ENCODE assay signal across 8 cellular contexts in the genomic region with DNA sequence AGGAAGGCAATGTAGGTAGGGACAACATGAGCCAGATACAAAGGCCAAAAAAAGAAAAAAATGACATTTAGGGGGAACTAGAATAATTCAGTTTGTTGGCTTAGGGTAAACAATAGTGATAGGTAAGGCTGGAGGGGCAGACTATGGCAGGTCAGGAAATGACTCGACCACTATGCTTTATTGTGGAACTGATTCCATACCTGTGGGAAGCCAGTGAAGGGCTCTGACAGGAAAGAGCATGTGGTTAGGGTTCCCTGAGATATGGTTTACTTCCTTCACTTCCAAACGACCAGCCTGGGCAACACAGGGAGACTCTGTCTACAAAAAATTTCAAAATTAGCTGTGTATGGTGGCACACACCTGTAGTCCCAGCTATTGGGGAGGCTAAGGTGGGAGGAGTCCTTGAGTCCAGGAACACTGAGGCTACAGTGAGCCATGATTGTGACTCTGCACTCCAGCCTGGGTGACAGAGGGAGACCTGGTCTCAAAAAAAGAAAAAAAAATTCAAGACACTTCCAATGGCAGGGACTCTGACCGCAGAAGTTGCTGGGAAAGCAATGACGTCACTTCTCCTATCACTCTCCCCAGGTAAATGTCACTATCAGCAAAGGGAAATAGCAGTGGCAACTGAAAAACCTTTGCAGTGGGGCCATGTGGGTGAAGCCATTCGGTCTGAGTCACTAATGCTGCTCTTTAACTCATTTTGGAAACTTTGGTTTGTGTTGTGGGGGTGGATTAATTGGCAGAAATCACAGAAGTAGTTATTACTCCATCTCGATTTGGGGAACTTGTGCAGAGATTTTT.
DNase-seq lines count a peak whose midpoint lies in the region; ATAC-seq lines count a peak whose summit lies in the region.

No MANE protein-coding gene starts in this region.

- DNase-seq in activated effector memory CD4-positive, alpha-beta T cell treated with anti-CD3 and anti-CD28 coated beads, Interleukin-2, amount 50 U/mL, for 16 hours = peak; percentile 70
- DNase-seq in activated effector memory CD4-positive, alpha-beta T cell treated with Interleukin-2 at 50 U/mL for 16 hours = no peak
- DNase-seq in activated T-cell treated with anti-CD3 and anti-CD28 coated beads for 4 hours (peak; percentile 19), kidney tubule cell (ENCODE audit: low spot score) (peak; percentile 50), stromal cell of bone marrow (ENCODE audit: low read depth) (peak; percentile 57), NCI-H2196 treated with DMSO at 0.1 percent for 48 hours (lab: John Stamatoyannopoulos, UW; ENCODE audit: unreplicated experiment) (no peak), NCI-H510A treated with DMSO at 0.1 percent for 48 hours (lab: John Stamatoyannopoulos, UW) (no peak)

- no peak for ATAC-seq in HG03025 (IDR thresholded peaks at IDR 0.05; ENCODE audit: low FRiP score, unreplicated experiment)

Comparison
In these comparisons a context has a peak if more than half of its experiments do, and no peak if none do; other contexts are left out.
1. DNase-seq: peak in activated effector memory CD4-positive, alpha-beta T cell treated with anti-CD3 and anti-CD28 coated beads, Interleukin-2, amount 50 U/mL, for 16 hours (single experiment), activated T-cell treated with anti-CD3 and anti-CD28 coated beads for 4 hours (single experiment), kidney tubule cell (single experiment) and stromal cell of bone marrow (single experiment); none in activated effector memory CD4-positive, alpha-beta T cell treated with Interleukin-2 at 50 U/mL for 16 hours (single experiment), NCI-H2196 treated with DMSO at 0.1 percent for 48 hours (single experiment) and NCI-H510A treated with DMSO at 0.1 percent for 48 hours (single experiment).